Comparison of ENCODE assay signal across 14 cellular contexts in the genomic region with DNA sequence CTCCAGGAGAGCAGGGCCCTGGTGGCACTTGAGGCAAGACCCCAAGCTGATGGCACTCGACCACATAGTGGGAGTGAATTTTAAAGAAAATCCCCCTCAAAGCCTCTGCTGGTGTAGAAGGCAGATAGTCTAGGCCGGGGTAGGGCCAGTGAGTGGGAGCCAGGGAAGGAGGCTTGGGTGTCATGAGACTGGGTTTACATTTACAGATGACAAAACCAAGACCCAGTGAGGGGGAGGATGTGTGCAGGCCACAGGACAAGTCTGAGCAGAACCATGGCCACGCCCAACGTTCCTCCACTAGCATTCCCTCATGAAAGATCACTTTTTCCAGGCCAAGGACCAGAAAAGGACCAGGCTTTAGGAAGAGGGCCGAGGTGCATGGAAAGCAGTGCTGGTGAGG. TPM values are rescaled to one million over a fixed set of nuclear protein-coding genes. Genes with fewer than 3 reads are reported as not detected.
DNase-seq lines count a peak whose midpoint lies in the region; ATAC-seq and TF ChIP-seq lines count a peak whose summit lies in the region.
"Had no signal": no experiment of that assay in that cellular context is flagged by ENCODE, and none has a peak within 500 bp of the region (broad histone marks: within the 10 kb centered on the region; RNA-seq: fewer than 3 reads in every experiment).

No MANE protein-coding gene starts in this region.

- POLR2A ChIA-PET in activated CD4-positive, alpha-beta T cell treated with anti-CD3 and anti-CD28 coated beads, Interleukin-2, amount 10 ng/mL, durations not matched to agents 7 days and 5 days (lab: Charles Lee) = no interaction called here
- POLR2A ChIA-PET in activated CD4-positive, alpha-beta memory T cell treated with anti-CD3 and anti-CD28 coated beads for 36 hours (lab: Charles Lee) = interaction anchor here (0.8 to 11.3 kb wide), 7 partner anchors 12 to 136 kb away, joined by 3 to 200 read pairs (median 4); partner anchors contain the start of gene EVL

- H3K4me1 Mint-ChIP-seq in activated CD4-positive, alpha-beta T cell treated with anti-CD3 and anti-CD28 coated beads, Interleukin-2, amount 10 ng/mL, durations not matched to agents 7 days and 5 days = peaks cover 79% of the 10 kb centered on the region
- H3K4me1 Mint-ChIP-seq in activated CD4-positive, alpha-beta memory T cell treated with anti-CD3 and anti-CD28 coated beads for 36 hours (ENCODE audit: low read depth) = peaks cover 71% of the 10 kb centered on the region

- peaks cover 85% of the 10 kb centered on the region for H3K36me3 Mint-ChIP-seq in activated CD4-positive, alpha-beta T cell treated with anti-CD3 and anti-CD28 coated beads, Interleukin-2, amount 10 ng/mL, durations not matched to agents 7 days and 5 days (ENCODE audit: low read depth)
- H3K36me3 Mint-ChIP-seq in activated CD4-positive, alpha-beta memory T cell treated with anti-CD3 and anti-CD28 coated beads for 36 hours = peaks cover 32% of the 10 kb centered on the region

- intact Hi-C loops in activated CD4-positive, alpha-beta memory T cell treated with anti-CD3 and anti-CD28 coated beads for 36 hours (cut with micrococcal nuclease) = loop anchor here (5.0 kb wide), 1 partner anchor 270 kb away; the partner anchor contains the start of gene WDR25

- H3K9me3 ChIP-seq in right atrium auricular region = no peaks in the 10 kb centered on the region
- H3K9me3 ChIP-seq: A549 had no signal

- H3K36me3 ChIP-seq in right atrium auricular region = no peaks in the 10 kb centered on the region

- H3K27ac ChIP-seq in right atrium auricular region = peak overlapping the region; percentile 28 to 52
- peak overlapping the region; percentile 8 for H3K27ac ChIP-seq in substantia nigra (ENCODE audit: low read depth, low read length, poor library complexity, severe bottlenecking)

- no peaks in the 10 kb centered on the region for H3K9me3 Mint-ChIP-seq in activated CD4-positive, alpha-beta T cell treated with anti-CD3 and anti-CD28 coated beads, Interleukin-2, amount 10 ng/mL, durations not matched to agents 7 days and 5 days
- no peaks in the 10 kb centered on the region for H3K9me3 Mint-ChIP-seq in activated CD4-positive, alpha-beta memory T cell treated with anti-CD3 and anti-CD28 coated beads for 36 hours

- CTCF ChIA-PET in activated CD4-positive, alpha-beta T cell treated with anti-CD3 and anti-CD28 coated beads, Interleukin-2, amount 10 ng/mL, durations not matched to agents 7 days and 5 days (lab: Charles Lee) = interaction anchor here (1.3 to 4.5 kb wide), 10 partner anchors 9 to 39 kb away, joined by 3 to 56 read pairs (median 6); partner anchors contain the start of gene EVL
- CTCF ChIA-PET in activated CD4-positive, alpha-beta memory T cell treated with anti-CD3 and anti-CD28 coated beads for 36 hours (lab: Charles Lee) = interaction anchor here (0.9 to 16.3 kb wide), 21 partner anchors 11 to 538 kb away, joined by 3 to 573 read pairs (median 6); partner anchors contain the start of gene EVL

- DNase-seq in activated CD4-positive, alpha-beta T cell treated with anti-CD3 and anti-CD28 coated beads, Interleukin-2, amount 10 ng/mL, durations not matched to agents 7 days and 5 days = no peak
- no peak for DNase-seq in activated CD4-positive, alpha-beta T cell treated with anti-CD3 and anti-CD28 coated beads for 48 hours
- peak; percentile 38 for DNase-seq in activated CD4-positive, alpha-beta memory T cell treated with anti-CD3 and anti-CD28 coated beads for 36 hours
- DNase-seq in right atrium auricular region (ENCODE audit: low spot score) (no peak), substantia nigra (lab: John Stamatoyannopoulos, UW) (no peak), NCI-H2107 (lab: John Stamatoyannopoulos, UW) (no peak), NK-92 (lab: John Stamatoyannopoulos, UW; ENCODE audit: unreplicated experiment) (no peak)
- DNase-seq: activated gamma-delta T cell, mesenchymal stem cell, NCI-H2029, retina, T-helper 9 cell had no signal

- H3K4me1 ChIP-seq in right atrium auricular region = peaks cover 0 to 68% of the 10 kb centered on the region in 2 donors

- no peak overlapping the region for H3K4me3 Mint-ChIP-seq in activated CD4-positive, alpha-beta T cell treated with anti-CD3 and anti-CD28 coated beads, Interleukin-2, amount 10 ng/mL, durations not matched to agents 7 days and 5 days
- H3K4me3 Mint-ChIP-seq in activated CD4-positive, alpha-beta memory T cell treated with anti-CD3 and anti-CD28 coated beads for 36 hours = no peak overlapping the region

- no peaks in the 10 kb centered on the region for H3K27me3 ChIP-seq in right atrium auricular region

- no peak overlapping the region for H3K4me3 ChIP-seq in right atrium auricular region
- H3K4me3 ChIP-seq: A549 had no signal

- no peak for ATAC-seq in activated CD4-positive, CD25-positive, alpha-beta regulatory T cell treated with anti-CD3 and anti-CD28 coated beads, Interleukin-2, amount 50 U/mL, for 24 hours
- ATAC-seq: A549 had no signal

- TF ChIP-seq CTCF in right atrium auricular region (IDR thresholded peaks at IDR 0.05) = no peak

- no peaks in the 10 kb centered on the region for H3K27me3 Mint-ChIP-seq in activated CD4-positive, alpha-beta T cell treated with anti-CD3 and anti-CD28 coated beads, Interleukin-2, amount 10 ng/mL, durations not matched to agents 7 days and 5 days
- no peaks in the 10 kb centered on the region for H3K27me3 Mint-ChIP-seq in activated CD4-positive, alpha-beta memory T cell treated with anti-CD3 and anti-CD28 coated beads for 36 hours

- H3K27ac Mint-ChIP-seq in activated CD4-positive, alpha-beta T cell treated with anti-CD3 and anti-CD28 coated beads, Interleukin-2, amount 10 ng/mL, durations not matched to agents 7 days and 5 days = peak overlapping the region; percentile 87
- H3K27ac Mint-ChIP-seq in activated CD4-positive, alpha-beta memory T cell treated with anti-CD3 and anti-CD28 coated beads for 36 hours = peak overlapping the region; percentile 90

RNA-seq across cellular contexts. Expression of gene EVL, which starts 42.0 kb away (rescaled TPM):
- total RNA-seq in activated CD4-positive, alpha-beta T cell treated with anti-CD3 and anti-CD28 coated beads, Interleukin-2, amount 10 ng/mL, durations not matched to agents 7 days and 5 days = 1,000 to 10,000 TPM; 1,017 to 1,048 TPM
- 100 to 1,000 TPM; 174 to 180 TPM for total RNA-seq in activated CD4-positive, alpha-beta memory T cell treated with anti-CD3 and anti-CD28 coated beads for 36 hours
- 10 to 100 TPM; 41.5 to 42.0 TPM for total RNA-seq in right atrium auricular region

RNA-seq across cellular contexts. Expression of gene DEGS2, which starts 52.2 kb away (rescaled TPM):
- total RNA-seq in activated CD4-positive, alpha-beta T cell treated with anti-CD3 and anti-CD28 coated beads, Interleukin-2, amount 10 ng/mL, durations not matched to agents 7 days and 5 days = under 1 TPM; 0.15 to 0.23 TPM
- 1 to 10 TPM; 1.1 to 1.3 TPM for total RNA-seq in activated CD4-positive, alpha-beta memory T cell treated with anti-CD3 and anti-CD28 coated beads for 36 hours
- not detected for total RNA-seq in right atrium auricular region

Comparison
In these comparisons a context has a peak if more than half of its experiments do, and no peak if none do; other contexts are left out.
1. RNA of gene EVL, which starts 42.0 kb away (total RNA-seq): 1,017 to 1,048 TPM in activated CD4-positive, alpha-beta T cell treated with anti-CD3 and anti-CD28 coated beads, Interleukin-2, amount 10 ng/mL, durations not matched to agents 7 days and 5 days; 174 to 180 TPM in activated CD4-positive, alpha-beta memory T cell treated with anti-CD3 and anti-CD28 coated beads for 36 hours and 41.5 to 42.0 TPM in right atrium auricular region; every median in the first group is over 4 times any median in the second.